ENCODE assay signal across 8 cellular contexts in the genomic region with DNA sequence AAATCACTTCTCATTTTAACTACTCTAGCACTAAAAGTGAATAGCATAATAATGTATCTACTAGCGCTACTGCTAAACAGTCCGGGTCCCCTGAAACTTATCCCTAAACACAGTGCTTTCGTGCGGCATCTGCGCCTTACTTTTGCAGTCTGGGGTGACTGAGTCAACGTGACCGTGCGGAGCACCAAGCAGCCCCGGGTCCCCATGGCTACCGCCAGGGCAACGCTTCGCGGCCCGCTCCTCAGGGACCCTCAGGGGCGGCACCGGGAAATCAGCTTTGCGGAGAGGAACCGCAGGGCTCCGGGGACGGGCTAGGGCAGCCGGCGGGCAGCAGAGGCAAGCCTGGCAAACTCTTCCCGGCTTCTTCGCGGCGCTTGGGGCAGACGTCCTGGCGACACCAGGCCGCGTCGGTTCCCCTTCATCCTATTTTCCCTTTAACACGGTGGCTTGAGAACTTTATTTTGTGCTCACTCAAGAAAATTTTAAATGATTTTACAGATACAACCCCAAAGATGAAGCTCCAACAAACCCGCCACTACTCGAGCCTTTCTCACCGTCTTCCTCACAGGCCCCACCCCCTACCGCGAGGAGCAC. TPM values are rescaled to one million over a fixed set of nuclear protein-coding genes. Genes with fewer than 3 reads are reported as not detected.
DNase-seq lines count a peak whose midpoint lies in the region; FAIRE-seq and TF ChIP-seq lines count a peak whose summit lies in the region.

No MANE protein-coding gene starts in this region.

- CTCF ChIA-PET in HEK293T (lab: Yijun Ruan, JAX), result interaction anchor here (0.6 kb wide), 1 partner anchor 38 kb away, joined by 3 read pairs; no protein-coding TSS in a partner anchor

- FAIRE-seq in GM12892 (lab: Jason Lieb, UNC), result no peak

- POLR2A ChIA-PET in HEK293T (lab: Yijun Ruan, JAX), result interaction anchor here (0.7 to 2.0 kb wide), 30 partner anchors 10 to 805 kb away, joined by 3 to 13 read pairs (median 4); no protein-coding TSS in a partner anchor

- H3K4me3 ChIP-seq in coronary artery (peak overlapping the region; percentile 93), liver (ENCODE audit: low read depth in 1 of 3, low read length in 3 of 3) (peak overlapping the region; percentile 81 to 97 (median 89))

- H3K4me1 ChIP-seq in liver (ENCODE audit: control insufficient read depth in 4 of 4, insufficient read depth in 4 of 4, low read length in 3 of 4), result peaks cover 0 to 17% (median 10%) of the 10 kb centered on the region in 4 donors

- H3K36me3 ChIP-seq in liver (ENCODE audit: control insufficient read depth in 4 of 4, insufficient read depth in 3 of 4, low read depth in 1 of 4, low read length in 3 of 4), result peaks cover 0 to 1% (median 0%) of the 10 kb centered on the region in 4 donors

- H3K27me3 ChIP-seq in liver (ENCODE audit: control insufficient read depth in 4 of 4, insufficient read depth in 4 of 4, low read length in 3 of 4), result no peaks in the 10 kb centered on the region

- DNase-seq in GM12892 (ENCODE audit: insufficient read length), result peak; percentile 25
- DNase-seq in HEK293T (ENCODE audit: extremely low spot score), result peak; percentile 48
- DNase-seq in NCI-H128 (lab: John Stamatoyannopoulos, UW; ENCODE audit: unreplicated experiment), result peak; percentile 50
- DNase-seq in activated CD4-positive, alpha-beta T cell treated with anti-CD3 and anti-CD28 coated beads for 4 hours, result peak; percentile 36 to 50
- peak; percentile 83 for DNase-seq in coronary artery (ENCODE audit: low spot score)
- DNase-seq in stimulated activated CD4-positive, alpha-beta T cell treated with anti-CD3 and anti-CD28 coated beads, Interleukin-4, amount 100 ng/mL, for 4 hours, result peak; percentile 35 to 38
- DNase-seq in KG1 (lab: John Stamatoyannopoulos, UW), result no peak

- H3K9ac ChIP-seq in liver (ENCODE audit: low read depth in 1 of 2, low read length in 2 of 2), result peak overlapping the region; percentile 88 to 98

- peak overlapping the region; percentile 93 to 99 for H3K27ac ChIP-seq in coronary artery
- H3K27ac ChIP-seq in liver (ENCODE audit: low read depth in 1 of 2, low read length in 2 of 2), result peak overlapping the region; percentile 96 to 100

- WGBS in liver, result under 1% methylated on average over 37 of the region's 37 CpGs

- H3K9me3 ChIP-seq in liver (ENCODE audit: control insufficient read depth in 4 of 4, low read length in 3 of 4), result no peaks in the 10 kb centered on the region

- no peak for TF ChIP-seq CTCF in coronary artery (IDR thresholded peaks at IDR 0.05)
- no peak for TF ChIP-seq CTCF in liver (IDR thresholded peaks at IDR 0.05; ENCODE audit: low read depth, low read length, missing input control)

- no peak for TF ChIP-seq POLR2A in GM12892 (IDR thresholded peaks at IDR 0.05; ENCODE audit: low read depth, low read length)

- no peak for TF ChIP-seq RAD21 in liver (IDR thresholded peaks at IDR 0.05)

TF ChIP-seq in HEK293T, 16 proteins besides CTCF, POLR2A, EP300 and RAD21:
- TF ChIP-seq ARNT (IDR thresholded peaks at IDR 0.05), result no peak
- TF ChIP-seq, protein P1, sequence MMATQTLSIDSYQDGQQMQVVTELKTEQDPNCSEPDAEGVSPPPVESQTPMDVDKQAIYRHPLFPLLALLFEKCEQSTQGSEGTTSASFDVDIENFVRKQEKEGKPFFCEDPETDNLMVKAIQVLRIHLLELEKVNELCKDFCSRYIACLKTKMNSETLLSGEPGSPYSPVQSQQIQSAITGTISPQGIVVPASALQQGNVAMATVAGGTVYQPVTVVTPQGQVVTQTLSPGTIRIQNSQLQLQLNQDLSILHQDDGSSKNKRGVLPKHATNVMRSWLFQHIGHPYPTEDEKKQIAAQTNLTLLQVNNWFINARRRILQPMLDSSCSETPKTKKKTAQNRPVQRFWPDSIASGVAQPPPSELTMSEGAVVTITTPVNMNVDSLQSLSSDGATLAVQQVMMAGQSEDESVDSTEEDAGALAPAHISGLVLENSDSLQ (IDR thresholded peaks at IDR 0.05), result no peak
- TF ChIP-seq FOXK2 (IDR thresholded peaks at IDR 0.05), result no peak
- TF ChIP-seq HDGF (IDR thresholded peaks at IDR 0.05; ENCODE audit: borderline replicate concordance), result no peak
- no peak for TF ChIP-seq ELF4 (IDR thresholded peaks at IDR 0.05)
- no peak; the same call in 1 of the 2 replicates for TF ChIP-seq L3MBTL2 (conservative IDR thresholded peaks at IDR 0.05)
- no peak for TF ChIP-seq BHLHE40 (IDR thresholded peaks at IDR 0.05; ENCODE audit: borderline replicate concordance)
- TF ChIP-seq NFRKB (IDR thresholded peaks at IDR 0.05), result no peak
- no peak for TF ChIP-seq SP1 (IDR thresholded peaks at IDR 0.05)
- TF ChIP-seq LEF1 (IDR thresholded peaks at IDR 0.05; ENCODE audit: borderline replicate concordance), result no peak
- no peak for TF ChIP-seq ZNF384 (IDR thresholded peaks at IDR 0.05)
- TF ChIP-seq TARDBP (IDR thresholded peaks at IDR 0.05), result no peak
- no peak for TF ChIP-seq CTBP1 (IDR thresholded peaks at IDR 0.05; ENCODE audit: borderline replicate concordance)
- TF ChIP-seq FOXA1 (IDR thresholded peaks at IDR 0.05), result no peak
- no peak for TF ChIP-seq SUZ12 (IDR thresholded peaks at IDR 0.05)
- no peak for TF ChIP-seq FOXM1 (IDR thresholded peaks at IDR 0.05; ENCODE audit: borderline replicate concordance)
TF ChIP-seq in HEK293T: peak in this region for 0.

TF ChIP-seq in liver, 16 proteins besides CTCF, POLR2A, EP300 and RAD21:
- TF ChIP-seq YY1 (IDR thresholded peaks at IDR 0.05) (peak; percentile 11), FOXA1 (IDR thresholded peaks at IDR 0.05) (no peak)

RNA-seq across cellular contexts. Expression of a gene that starts 0.8 kb away (rescaled TPM):
- 10.6 TPM for polyA plus RNA-seq in GM12892 (2012; ENCODE audit: missing spikeins)
- total RNA-seq in liver, result 10 to 100 TPM; 37.4 to 81.1 TPM
- 1 to 10 TPM; 4.6 to 9.4 TPM for polyA plus RNA-seq in liver
